In genomic region chr14:88488081-88488480, GRCh38 we compare ENCODE assay signal across 17 cellular contexts.
"Had no signal": no experiment of that assay in that cellular context is flagged by ENCODE, and none has a peak within 500 bp of the region (broad histone marks: within the 10 kb centered on the region; RNA-seq: fewer than 3 reads in every experiment).

No MANE protein-coding gene starts in this region.

- H3K9me3 ChIP-seq: colonic mucosa, ovary, upper lobe of left lung had no signal

- FAIRE-seq: frontal cortex had no signal

- H3K4me1 ChIP-seq: colonic mucosa had no signal

- ATAC-seq: activated CD4-positive, alpha-beta T cell treated with anti-CD3 and anti-CD28 coated beads for 36 hours; activated CD8-positive, alpha-beta memory T cell treated with anti-CD3 and anti-CD28 coated beads, Interleukin-2, amount 10 ng/mL, durations not matched to agents 7 days and 5 days; activated naive CD8-positive, alpha-beta T cell treated with anti-CD3 and anti-CD28 coated beads, Interleukin-2, amount 50 U/mL, for 24 hours; stimulated activated naive B cell treated with anti-CD40 and anti-IgM and Interleukin-4, amounts not matched to agents 10 μg/mL and 1 μg/mL and 100 μg/mL, for 72 hours had no signal

- H3K36me3 ChIP-seq: colonic mucosa, neural progenitor cell, ovary had no signal

- DNase-seq: activated CD4-positive, alpha-beta memory T cell treated with anti-CD3 and anti-CD28 coated beads for 36 hours; activated CD4-positive, alpha-beta T cell treated with anti-CD3 and anti-CD28 coated beads for 36 hours; activated CD8-positive, alpha-beta memory T cell treated with anti-CD3 and anti-CD28 coated beads, Interleukin-2, amount 10 ng/mL, durations not matched to agents 7 days and 5 days; activated naive CD4-positive, alpha-beta T cell treated with anti-CD3 and anti-CD28 coated beads for 36 hours; activated naive CD8-positive, alpha-beta T cell treated with anti-CD3 and anti-CD28 coated beads, Interleukin-2, amount 50 U/mL, for 24 hours; activated T-cell treated with anti-CD3 and anti-CD28 coated beads, Interleukin-2, amount 50 U/mL, for 1 hour; caudate nucleus; colonic mucosa; head of caudate nucleus; naive B cell; ovary; stimulated activated CD4-positive, alpha-beta T cell treated with anti-CD3 and anti-CD28 coated beads, Interleukin-2, amount 100 ng/mL, for 48 hours; stimulated activated naive B cell treated with anti-CD40 and anti-IgM and Interleukin-4, amounts not matched to agents 10 μg/mL and 1 μg/mL and 100 μg/mL, for 72 hours had no signal

- H3K27me3 ChIP-seq: colonic mucosa, neural progenitor cell, ovary, upper lobe of left lung had no signal

- H3K4me3 ChIP-seq: colonic mucosa, lung, neural progenitor cell, ovary, upper lobe of left lung had no signal

- H3K27ac ChIP-seq: colonic mucosa, neural progenitor cell, ovary had no signal
